Comparison of ENCODE assay signal across 20 cellular contexts in the genomic region with DNA sequence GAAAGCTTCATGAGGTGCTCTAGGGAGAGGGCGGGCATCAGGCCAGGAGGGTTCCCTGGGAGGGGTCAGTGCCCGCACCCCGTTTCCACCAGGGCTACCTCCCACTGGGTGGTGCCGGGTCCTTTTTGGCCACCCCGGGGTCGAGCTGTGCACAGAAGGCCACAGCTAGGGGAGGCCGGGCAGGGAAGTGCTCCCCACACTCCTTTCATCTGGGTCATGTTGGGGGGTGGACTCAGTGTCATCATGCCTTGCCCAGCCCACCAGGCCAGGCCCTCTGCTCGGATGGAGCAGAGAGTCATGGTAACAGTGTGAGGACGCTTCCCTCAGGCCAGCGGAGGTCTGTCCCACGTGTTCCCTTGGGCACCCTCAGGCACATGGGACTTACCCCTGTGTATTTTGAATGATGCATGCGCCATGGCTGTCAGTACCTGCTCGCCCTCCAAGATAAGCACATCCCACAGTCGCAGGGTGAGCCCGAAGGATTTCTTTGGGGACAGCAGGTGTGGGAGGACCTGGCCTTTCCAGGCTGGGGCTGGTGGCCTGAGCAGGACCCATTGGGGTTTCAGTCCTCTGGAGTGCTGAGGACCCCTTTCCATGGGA. TPM values are rescaled to one million over a fixed set of nuclear protein-coding genes. Genes with fewer than 3 reads are reported as not detected.
A peak's percentile ranks its signal among the peaks of the same experiment; 100 is the strongest.
DNase-seq lines count a peak whose midpoint lies in the region; FAIRE-seq and TF ChIP-seq lines count a peak whose summit lies in the region.
"Had no signal": no experiment of that assay in that cellular context is flagged by ENCODE, and none has a peak within 500 bp of the region (broad histone marks: within the 10 kb centered on the region; RNA-seq: fewer than 3 reads in every experiment).

No MANE protein-coding gene starts in this region.

- H3K36me3 ChIP-seq in H7 (replicated peaks; ENCODE audit: control insufficient read depth, insufficient read depth, low read length) = no peaks in the 10 kb centered on the region
- no peaks in the 10 kb centered on the region for H3K36me3 ChIP-seq in kidney (ENCODE audit: control insufficient read depth in 1 of 2, insufficient read depth in 2 of 2, low read length in 2 of 2)

- no peak overlapping the region for H3K4me3 ChIP-seq in H7 (ENCODE audit: insufficient read depth, low read depth, low read length)
- H3K4me3 ChIP-seq in kidney (ENCODE audit: low read length in 2 of 2) = no peak overlapping the region

- H3K4me1 ChIP-seq in kidney (ENCODE audit: control insufficient read depth in 1 of 2, insufficient read depth in 1 of 2, low read depth in 1 of 2, low read length in 2 of 2) = no peaks in the 10 kb centered on the region

- no peak overlapping the region for H3K9ac ChIP-seq in kidney (ENCODE audit: low read length in 2 of 2)

- no peak for TF ChIP-seq CTCF in kidney (IDR thresholded peaks at IDR 0.05; ENCODE audit: borderline replicate concordance, extremely low read depth, insufficient read depth)

- H3K27ac ChIP-seq in kidney (ENCODE audit: low read depth in 2 of 2, low read length in 2 of 2) = no peak overlapping the region
- H3K27ac ChIP-seq: C4-2B had no signal

- no peaks in the 10 kb centered on the region for H3K27me3 ChIP-seq in H7 (ENCODE audit: control insufficient read depth, insufficient read depth, low read length)

- peak; percentile 23 for DNase-seq in activated CD8-positive, alpha-beta memory T cell treated with anti-CD3 and anti-CD28 coated beads, Interleukin-2, amount 50 U/mL, for 48 hours
- no peak for DNase-seq in activated CD8-positive, alpha-beta memory T cell treated with anti-CD3 and anti-CD28 coated beads for 24 hours
- DNase-seq in H7 (peak; percentile 31), kidney (peak; percentile 55), posterior vena cava (ENCODE audit: low spot score) (peak; percentile 66), H4 (ENCODE audit: low spot score) (no peak), epidermal melanocyte (ENCODE audit: insufficient read length, low spot score) (no peak), DMS114 treated with DMSO at 0.1 percent for 48 hours (lab: John Stamatoyannopoulos, UW; ENCODE audit: unreplicated experiment) (no peak)
- DNase-seq: DMS153, EL, H9, Kasumi-1, NCI-H1105 treated with DMSO at 0.1 percent for 48 hours, NCI-H187, NCI-H2171 treated with DMSO at 0.1 percent for 48 hours, NCI-H774 had no signal

- intact Hi-C loops in kidney (cut with DNase I) (no loop called here), posterior vena cava (cut with DNase I) (no loop called here)

- no peaks in the 10 kb centered on the region for H3K9me3 ChIP-seq in kidney (ENCODE audit: control insufficient read depth in 1 of 2, low read length in 2 of 2)

- no peak for FAIRE-seq in kidney (lab: Jason Lieb, UNC)
- FAIRE-seq: A204.1, RCC 7860 had no signal

RNA-seq across cellular contexts. Expression of gene TNFRSF13B, which starts 46.4 kb away (rescaled TPM):
- total RNA-seq in H7 (2014; rRNA removed; shearing (Covaris generic)) = 0.21 TPM in 1 of 2 replicates, not detected in the other
- 1.4 TPM for total RNA-seq in kidney
- not detected for polyA plus RNA-seq in kidney (ENCODE audit: insufficient read depth, low read depth, low replicate concordance)
- not detected for total RNA-seq in posterior vena cava
- total RNA-seq in H4 (2014; rRNA removed; shearing (Covaris generic)) = not detected in 2 replicates
- total RNA-seq: NCI-H460 had no signal

Comparison
In these comparisons a context has a peak if more than half of its experiments do, and no peak if none do; other contexts are left out.
1. DNase-seq: peak in activated CD8-positive, alpha-beta memory T cell treated with anti-CD3 and anti-CD28 coated beads, Interleukin-2, amount 50 U/mL, for 48 hours (single experiment), H7 (single experiment), kidney (single experiment) and posterior vena cava (single experiment); none in activated CD8-positive, alpha-beta memory T cell treated with anti-CD3 and anti-CD28 coated beads for 24 hours (single experiment), H4 (single experiment), epidermal melanocyte (single experiment) and DMS114 treated with DMSO at 0.1 percent for 48 hours (single experiment).